ENCODE assay signal across 18 cellular contexts in the genomic region with DNA sequence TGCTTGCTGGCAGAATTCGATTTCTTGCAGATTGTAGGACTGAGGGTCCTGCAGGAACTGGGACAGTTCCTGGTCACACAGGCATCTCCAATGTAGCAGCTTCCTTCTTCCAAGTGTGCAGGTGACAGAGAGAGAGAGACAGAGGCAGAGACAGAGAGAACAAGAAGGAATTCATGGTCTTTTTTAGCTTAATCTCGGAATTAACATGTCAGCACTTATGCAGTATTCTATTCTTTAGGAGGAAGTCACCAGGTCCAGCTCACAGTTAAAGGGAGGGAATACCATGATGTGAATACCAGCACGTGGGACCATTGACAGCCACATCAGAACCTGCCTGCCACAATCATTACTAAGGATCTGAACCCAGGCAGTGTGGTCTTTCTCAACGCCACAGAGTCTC.
"Had no signal": no experiment of that assay in that cellular context is flagged by ENCODE, and none has a peak within 500 bp of the region (broad histone marks: within the 10 kb centered on the region; RNA-seq: fewer than 3 reads in every experiment).

No MANE protein-coding gene starts in this region.

- H3K4me3 Mint-ChIP-seq: dendritic cell treated with granulocyte-macrophage colony-stimulating factor and Interleukin-4, amounts not matched to agents 40 ng/mL and 50 ng/mL, for 4 days; immature natural killer cell; natural killer cell; stimulated activated effector memory CD8-positive, alpha-beta T cell treated with anti-CD3 and anti-CD28 coated beads, Interleukin-12 subunit alpha, Interleukin-12 subunit beta, amount 100 ng/mL, for 72 hours had no signal

- H3K4me3 ChIP-seq: lower lobe of right lung, stomach, testis, upper lobe of left lung had no signal

- H3K36me3 Mint-ChIP-seq: immature natural killer cell; natural killer cell; stimulated activated effector memory CD8-positive, alpha-beta T cell treated with anti-CD3 and anti-CD28 coated beads, Interleukin-12 subunit alpha, Interleukin-12 subunit beta, amount 100 ng/mL, for 72 hours had no signal

- ATAC-seq: activated naive CD4-positive, alpha-beta T cell treated with anti-CD3 and anti-CD28 coated beads, Interleukin-2, amount 50 U/mL, for 72 hours; left lobe of liver; lower lobe of right lung; natural killer cell; stimulated activated effector memory CD8-positive, alpha-beta T cell treated with anti-CD3 and anti-CD28 coated beads, Interleukin-12 subunit alpha, Interleukin-12 subunit beta, amount 100 ng/mL, for 72 hours had no signal

- H3K9me3 ChIP-seq: lower lobe of right lung, stomach, testis, upper lobe of left lung had no signal

- H3K4me1 ChIP-seq: lower lobe of right lung, testis, upper lobe of left lung had no signal

- H3K27ac ChIP-seq: lower lobe of right lung, testis, upper lobe of left lung had no signal

- H3K36me3 ChIP-seq: lower lobe of right lung, stomach, upper lobe of left lung had no signal

- H3K9me3 Mint-ChIP-seq: dendritic cell treated with granulocyte-macrophage colony-stimulating factor and Interleukin-4, amounts not matched to agents 40 ng/mL and 50 ng/mL, for 4 days; immature natural killer cell; natural killer cell had no signal

- H3K27ac Mint-ChIP-seq: activated naive CD4-positive, alpha-beta T cell treated with anti-CD3 and anti-CD28 coated beads, Interleukin-2, amount 50 U/mL, for 72 hours; dendritic cell treated with granulocyte-macrophage colony-stimulating factor and Interleukin-4, amounts not matched to agents 40 ng/mL and 50 ng/mL, for 4 days; immature natural killer cell; natural killer cell; stimulated activated effector memory CD8-positive, alpha-beta T cell treated with anti-CD3 and anti-CD28 coated beads, Interleukin-12 subunit alpha, Interleukin-12 subunit beta, amount 100 ng/mL, for 72 hours had no signal

- H3K4me1 Mint-ChIP-seq: immature natural killer cell; natural killer cell; stimulated activated effector memory CD8-positive, alpha-beta T cell treated with anti-CD3 and anti-CD28 coated beads, Interleukin-12 subunit alpha, Interleukin-12 subunit beta, amount 100 ng/mL, for 72 hours had no signal

- H3K27me3 ChIP-seq: stomach, testis, upper lobe of left lung had no signal

- FAIRE-seq: endometrium, small intestine had no signal

- DNase-seq: activated CD4-positive, alpha-beta T cell treated with anti-CD3 and anti-CD28 coated beads for 1 hour; activated T-cell treated with anti-CD3 and anti-CD28 coated beads, Interleukin-2, amount 50 U/mL, for 1 hour; effector CD4-positive, alpha-beta T cell; foreskin melanocyte; immature natural killer cell; lower lobe of right lung; natural killer cell; small intestine; stimulated activated CD4-positive, alpha-beta T cell treated with anti-CD3 and anti-CD28 coated beads, Interleukin-2, amount 100 ng/mL, for 24 hours; stomach; T-helper 1 cell; upper lobe of left lung had no signal
